In genomic region chr1:214281030-214281901, GRCh38 we compare ENCODE assay signal across 1 cellular context.
TF ChIP-seq lines count a peak whose summit lies in the region.

SMYD2 (plus strand) TSS chr1:214281159; CDS start chr1:214281255, 96 bp downstream.

TF ChIP-seq in HepG2, 621 proteins besides CTCF, POLR2A, EP300 and RAD21 (continued from another document and continues in another):
- TF ChIP-seq JUNB (CRISPR knock-in tag; IDR thresholded peaks at IDR 0.05; ENCODE audit: borderline replicate concordance) (0 out of 2 replicates have a peak, but pooled peaks have one; percentile 22), MYC (CRISPR knock-in tag; IDR thresholded peaks at IDR 0.05; ENCODE audit: borderline replicate concordance) (peak; percentile 96), GABPB1 (CRISPR knock-in tag; IDR thresholded peaks at IDR 0.05) (peak; percentile 50; the same call in 1 of the 2 replicates), TGIF2 (CRISPR knock-in tag; IDR thresholded peaks at IDR 0.05) (peak; percentile 58), ZNF10 (CRISPR knock-in tag; IDR thresholded peaks at IDR 0.05; ENCODE audit: borderline replicate concordance, low read depth) (no peak), MYPOP (CRISPR knock-in tag; IDR thresholded peaks at IDR 0.05) (peak; percentile 24; the same call in 1 of the 2 replicates), HIC2 (CRISPR knock-in tag; IDR thresholded peaks at IDR 0.05; ENCODE audit: low read depth) (peak; percentile 65; the same call in 1 of the 2 replicates), TFDP1 (CRISPR knock-in tag; IDR thresholded peaks at IDR 0.05; ENCODE audit: borderline replicate concordance) (peak; percentile 55; the same call in 1 of the 2 replicates), TRIM22 (IDR thresholded peaks at IDR 0.05) (no peak), RELA (CRISPR knock-in tag; IDR thresholded peaks at IDR 0.05) (no peak), ZMYM4 (CRISPR knock-in tag; IDR thresholded peaks at IDR 0.05) (peak; percentile 64), BCL3 (CRISPR knock-in tag; IDR thresholded peaks at IDR 0.05) (peak; percentile 83), JDP2 (CRISPR knock-in tag; IDR thresholded peaks at IDR 0.05; ENCODE audit: borderline replicate concordance) (peak; percentile 58; the same call in 1 of the 2 replicates), ZNF773 (CRISPR knock-in tag; IDR thresholded peaks at IDR 0.05; ENCODE audit: borderline replicate concordance) (0 out of 2 replicates have a peak, but pooled peaks have one; percentile 16), YEATS4 (CRISPR knock-in tag; IDR thresholded peaks at IDR 0.05; ENCODE audit: borderline replicate concordance) (peak; percentile 73), ELF3 (CRISPR knock-in tag; IDR thresholded peaks at IDR 0.05) (no peak; the same call in 1 of the 2 replicates), TFAP4 (IDR thresholded peaks at IDR 0.05; ENCODE audit: borderline replicate concordance, low read depth) (0 out of 2 replicates have a peak, but pooled peaks have one; percentile 4), ZNF556 (CRISPR knock-in tag; IDR thresholded peaks at IDR 0.05; ENCODE audit: borderline replicate concordance) (peak; percentile 43; the same call in 1 of the 2 replicates), HES4 (CRISPR knock-in tag; IDR thresholded peaks at IDR 0.05; ENCODE audit: borderline replicate concordance) (peak; percentile 64), ZNF776 (CRISPR knock-in tag; IDR thresholded peaks at IDR 0.05) (peak; percentile 16; the same call in 1 of the 2 replicates), CEBPB (IDR thresholded peaks at IDR 0.05; ENCODE audit: borderline replicate concordance, low read depth, low read length) (no peak), ZNF546 (CRISPR knock-in tag; conservative IDR thresholded peaks at IDR 0.05) (peak; percentile 23; the same call in 1 of the 2 replicates), ZNF687 (CRISPR knock-in tag; IDR thresholded peaks at IDR 0.05) (peak; percentile 89), LCORL (IDR thresholded peaks at IDR 0.05) (no peak), LCORL (CRISPR knock-in tag; IDR thresholded peaks at IDR 0.05) (peak; percentile 51; the same call in 1 of the 2 replicates), HNRNPL (IDR thresholded peaks at IDR 0.05; ENCODE audit: low read depth, low read length) (peak; percentile 89), CHCHD3 (CRISPR knock-in tag; IDR thresholded peaks at IDR 0.05) (no peak), ZFY (CRISPR knock-in tag; IDR thresholded peaks at IDR 0.05) (peak; percentile 83), ZNF781 (CRISPR knock-in tag; IDR thresholded peaks at IDR 0.05; ENCODE audit: borderline replicate concordance, not compliant biosample characterization) (peak; percentile 67), SMAD1 (CRISPR knock-in tag; IDR thresholded peaks at IDR 0.05; ENCODE audit: borderline replicate concordance, low read depth) (0 out of 2 replicates have a peak, but pooled peaks have one; percentile 43), ZNF430 (CRISPR knock-in tag; IDR thresholded peaks at IDR 0.05) (peak; percentile 20; the same call in 1 of the 2 replicates), BHLHE40 (IDR thresholded peaks at IDR 0.05; ENCODE audit: low read length) (peak; percentile 67), PCBP1 (IDR thresholded peaks at IDR 0.05; ENCODE audit: borderline replicate concordance, low read depth, low read length) (peak; percentile 76; the same call in 1 of the 2 replicates), REPIN1 (CRISPR knock-in tag; IDR thresholded peaks at IDR 0.05; ENCODE audit: borderline replicate concordance, low read depth) (no peak), HOXA9 (CRISPR knock-in tag; IDR thresholded peaks at IDR 0.05; ENCODE audit: borderline replicate concordance) (0 out of 2 replicates have a peak, but pooled peaks have one; percentile 58), RERE (CRISPR knock-in tag; IDR thresholded peaks at IDR 0.05; ENCODE audit: low read depth) (no peak), ZNF18 (CRISPR knock-in tag; IDR thresholded peaks at IDR 0.05; ENCODE audit: insufficient replicate concordance) (peak; percentile 10), KLF16 (CRISPR knock-in tag; IDR thresholded peaks at IDR 0.05) (0 out of 4 replicates have a peak, but pooled peaks of 1 of the 2 experiments have one; percentile 40)
